Comparison of ENCODE assay signal across 17 cellular contexts in genomic region chrX:31440546-31440945, GRCh38.
A peak's percentile ranks its signal among the peaks of the same experiment; 100 is the strongest.
DNase-seq lines count a peak whose midpoint lies in the region; ATAC-seq and TF ChIP-seq lines count a peak whose summit lies in the region.
"Had no signal": no experiment of that assay in that cellular context is flagged by ENCODE, and none has a peak within 500 bp of the region (broad histone marks: within the 10 kb centered on the region; RNA-seq: fewer than 3 reads in every experiment).

No MANE protein-coding gene starts in this region.

- no peaks in the 10 kb centered on the region for H3K36me3 ChIP-seq in Caco-2 (ENCODE audit: control insufficient read depth, insufficient read depth, low read length)
- H3K36me3 ChIP-seq: BE2C had no signal

- no peaks in the 10 kb centered on the region for H3K27me3 ChIP-seq in Caco-2 (replicated peaks; ENCODE audit: control insufficient read depth, insufficient read depth, low read length)
- H3K27me3 ChIP-seq: BE2C had no signal

- H3K9me3 Mint-ChIP-seq in HFFc6 (no peaks in the 10 kb centered on the region), Caco-2 (ENCODE audit: unreplicated experiment) (no peaks in the 10 kb centered on the region)
- H3K9me3 Mint-ChIP-seq in activated T-helper 2 cell treated with anti-CD3 and anti-CD28 coated beads, Interferon-gamma antibody, Interleukin-2, Interleukin-4, amounts not matched to agents 10 μg/mL and 5 μg/mL and 100 μg/mL, durations not matched to agents 14 hours and 24 hours and 36 hours: no peaks in the 10 kb centered on the region
- H3K9me3 Mint-ChIP-seq: CD4-positive, CD25-positive, alpha-beta regulatory T cell had no signal

- H3K9me3 ChIP-seq in Caco-2: no peaks in the 10 kb centered on the region
- H3K9me3 ChIP-seq: BE2C had no signal

- CTCF ChIA-PET in Caco-2 (lab: Charles Lee): no interaction called here

- POLR2A ChIA-PET in Caco-2 (lab: Charles Lee): no interaction called here

- H3K27ac Mint-ChIP-seq in HFFc6: no peak overlapping the region
- H3K27ac Mint-ChIP-seq in activated T-helper 2 cell treated with anti-CD3 and anti-CD28 coated beads, Interferon-gamma antibody, Interleukin-2, Interleukin-4, amounts not matched to agents 10 μg/mL and 5 μg/mL and 100 μg/mL, durations not matched to agents 14 hours and 24 hours and 36 hours: no peak overlapping the region
- no peak overlapping the region for H3K27ac Mint-ChIP-seq in Caco-2 (ENCODE audit: unreplicated experiment)
- H3K27ac Mint-ChIP-seq: CD4-positive, CD25-positive, alpha-beta regulatory T cell; H9 had no signal

- H3K4me3 ChIP-seq in AG10803 (ENCODE audit: low read length) (no peak overlapping the region), astrocyte of the spinal cord (ENCODE audit: low read depth, low read length) (no peak overlapping the region), Caco-2 (ENCODE audit: low read depth, low read length) (no peak overlapping the region)
- H3K4me3 ChIP-seq: GM12878 had no signal

- no peaks in the 10 kb centered on the region for H3K36me3 Mint-ChIP-seq in HFFc6 (ENCODE audit: low read depth)
- no peaks in the 10 kb centered on the region for H3K36me3 Mint-ChIP-seq in activated T-helper 2 cell treated with anti-CD3 and anti-CD28 coated beads, Interferon-gamma antibody, Interleukin-2, Interleukin-4, amounts not matched to agents 10 μg/mL and 5 μg/mL and 100 μg/mL, durations not matched to agents 14 hours and 24 hours and 36 hours (ENCODE audit: low read depth)
- H3K36me3 Mint-ChIP-seq in Caco-2 (ENCODE audit: insufficient read depth, unreplicated experiment): no peaks in the 10 kb centered on the region
- H3K36me3 Mint-ChIP-seq: CD4-positive, CD25-positive, alpha-beta regulatory T cell; CD8-positive, alpha-beta memory T cell had no signal

- DNase-seq in AG10803 (ENCODE audit: low read depth): peak; percentile 8
- DNase-seq in HFFc6: peak; percentile 7
- peak; percentile 28 for DNase-seq in astrocyte of the spinal cord (ENCODE audit: low read depth, low spot score)
- DNase-seq in iris pigment epithelial cell (ENCODE audit: low read depth): peak; percentile 43
- no peak for DNase-seq in activated T-helper 2 cell treated with anti-CD3 and anti-CD28 coated beads, Interferon-gamma antibody, Interleukin-2, Interleukin-4, amounts not matched to agents 10 μg/mL and 5 μg/mL and 100 μg/mL, durations not matched to agents 14 hours and 24 hours and 36 hours (ENCODE audit: low spot score)
- DNase-seq in Caco-2: no peak
- DNase-seq: 8988T; BE2C; C1 segment of cervical spinal cord; CD4-positive, CD25-positive, alpha-beta regulatory T cell; CD8-positive, alpha-beta memory T cell; COR-L47; GF-D8; H9 had no signal

- intact Hi-C loops in activated T-helper 2 cell treated with anti-CD3 and anti-CD28 coated beads, Interferon-gamma antibody, Interleukin-2, Interleukin-4, amounts not matched to agents 10 μg/mL and 5 μg/mL and 100 μg/mL, durations not matched to agents 14 hours and 24 hours and 36 hours (cut with micrococcal nuclease): no loop called here
- intact Hi-C loops in Caco-2 (cut with micrococcal nuclease; ENCODE audit: unreplicated experiment): no loop called here

- no peaks in the 10 kb centered on the region for H3K4me1 ChIP-seq in Caco-2
- H3K4me1 ChIP-seq: BE2C had no signal

- H3K4me1 Mint-ChIP-seq in HFFc6 (ENCODE audit: low read depth) (no peaks in the 10 kb centered on the region), Caco-2 (ENCODE audit: low read depth, unreplicated experiment) (peaks cover 12% of the 10 kb centered on the region)
- H3K4me1 Mint-ChIP-seq in activated T-helper 2 cell treated with anti-CD3 and anti-CD28 coated beads, Interferon-gamma antibody, Interleukin-2, Interleukin-4, amounts not matched to agents 10 μg/mL and 5 μg/mL and 100 μg/mL, durations not matched to agents 14 hours and 24 hours and 36 hours (ENCODE audit: low read depth): no peaks in the 10 kb centered on the region
- H3K4me1 Mint-ChIP-seq: CD4-positive, CD25-positive, alpha-beta regulatory T cell; CD8-positive, alpha-beta memory T cell had no signal

- H3K4me3 Mint-ChIP-seq in HFFc6 (no peak overlapping the region), Caco-2 (ENCODE audit: unreplicated experiment) (no peak overlapping the region)
- no peak overlapping the region for H3K4me3 Mint-ChIP-seq in activated T-helper 2 cell treated with anti-CD3 and anti-CD28 coated beads, Interferon-gamma antibody, Interleukin-2, Interleukin-4, amounts not matched to agents 10 μg/mL and 5 μg/mL and 100 μg/mL, durations not matched to agents 14 hours and 24 hours and 36 hours (ENCODE audit: low read depth)
- H3K4me3 Mint-ChIP-seq: CD4-positive, CD25-positive, alpha-beta regulatory T cell; CD8-positive, alpha-beta memory T cell; H9 had no signal

- H3K27me3 Mint-ChIP-seq in HFFc6 (ENCODE audit: insufficient read depth) (peaks cover 1% of the 10 kb centered on the region; the same call in 1 of the 2 replicates), Caco-2 (ENCODE audit: insufficient read depth, unreplicated experiment) (no peaks in the 10 kb centered on the region)
- H3K27me3 Mint-ChIP-seq in activated T-helper 2 cell treated with anti-CD3 and anti-CD28 coated beads, Interferon-gamma antibody, Interleukin-2, Interleukin-4, amounts not matched to agents 10 μg/mL and 5 μg/mL and 100 μg/mL, durations not matched to agents 14 hours and 24 hours and 36 hours (ENCODE audit: low read depth): no peaks in the 10 kb centered on the region
- H3K27me3 Mint-ChIP-seq: CD8-positive, alpha-beta memory T cell had no signal

- no TSS peak for BruUV-seq in Caco-2 (replicated peaks; lab: Mats Ljungman, UMichigan)

- TF ChIP-seq CTCF in AG10803 (conservative IDR thresholded peaks at IDR 0.05; ENCODE audit: low read length): no peak
- no peak for TF ChIP-seq CTCF in HFFc6 (IDR thresholded peaks at IDR 0.05)
- TF ChIP-seq CTCF in astrocyte of the spinal cord (IDR thresholded peaks at IDR 0.05; ENCODE audit: low read depth, low read length): no peak
- no peak for TF ChIP-seq CTCF in Caco-2 (IDR thresholded peaks at IDR 0.05; ENCODE audit: insufficient read depth in 1 of 2, low read depth in 1 of 2, low read length in 1 of 2, severe bottlenecking in 1 of 2, unreplicated experiment in 1 of 2)

- no peak for ATAC-seq in GM18861 (IDR thresholded peaks at IDR 0.05; ENCODE audit: unreplicated experiment)
- ATAC-seq in GM18909 (IDR thresholded peaks at IDR 0.05; ENCODE audit: poor library complexity, unreplicated experiment): no peak
- ATAC-seq: GM12878 had no signal

- in situ Hi-C loops in astrocyte of the spinal cord (cut with HindIII; ENCODE audit: low sequenced_read_pairs): no loop called here

Comparison
In these comparisons a context has a peak if more than half of its experiments do, and no peak if none do; other contexts are left out.
1. DNase-seq: peak in AG10803 (single experiment), HFFc6 (single experiment), astrocyte of the spinal cord (single experiment) and iris pigment epithelial cell (single experiment); none in activated T-helper 2 cell treated with anti-CD3 and anti-CD28 coated beads, Interferon-gamma antibody, Interleukin-2, Interleukin-4, amounts not matched to agents 10 μg/mL and 5 μg/mL and 100 μg/mL, durations not matched to agents 14 hours and 24 hours and 36 hours (single experiment) and Caco-2 (0 of 2).